8 cellular contexts compared by ENCODE assay signal in the genomic region with DNA sequence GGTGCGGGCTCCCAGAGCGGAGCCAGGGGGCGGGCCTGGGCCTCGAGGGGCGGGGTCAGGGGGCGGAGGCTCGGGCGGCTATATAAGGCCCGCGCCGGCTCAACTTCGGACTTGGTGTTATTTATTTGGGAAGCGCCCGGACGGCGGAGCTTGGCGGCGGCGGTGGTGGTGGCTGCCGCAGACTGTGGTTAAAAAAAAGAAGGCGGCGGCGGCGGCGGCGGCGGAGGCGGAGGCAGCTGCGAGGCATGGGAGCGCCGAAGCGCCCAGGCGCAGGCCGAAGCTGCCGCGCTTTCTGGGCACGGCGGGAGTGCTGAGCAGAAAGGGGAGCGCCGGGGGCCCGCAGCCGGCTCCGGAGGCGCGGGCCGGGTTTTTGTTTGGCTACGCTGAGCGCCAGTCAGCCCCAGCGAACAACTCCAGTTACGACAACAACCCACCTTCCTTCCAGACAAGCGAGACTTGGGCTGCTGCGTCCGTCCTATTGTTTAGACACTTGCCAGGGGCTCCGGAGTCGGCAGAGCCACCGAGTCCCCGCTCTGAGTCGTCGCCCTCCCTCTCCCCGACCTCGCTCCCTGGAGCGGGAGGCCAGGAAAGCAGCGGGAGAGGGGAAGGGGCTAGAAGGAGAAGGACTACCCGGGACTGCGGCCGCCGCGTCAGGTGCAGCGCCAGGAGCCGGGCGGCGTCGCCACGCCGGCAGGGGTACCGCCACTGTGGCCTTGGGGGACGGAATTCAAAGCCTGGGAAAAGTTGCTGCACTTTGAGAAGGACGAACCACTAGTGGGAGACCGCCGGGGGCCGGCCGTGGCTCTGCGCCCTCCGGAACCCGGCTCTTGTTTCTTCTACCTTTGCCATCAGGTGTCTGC. TPM values are rescaled to one million over a fixed set of nuclear protein-coding genes. Genes with fewer than 3 reads are reported as not detected.
DNase-seq lines count a peak whose midpoint lies in the region; ATAC-seq, FAIRE-seq and TF ChIP-seq lines count a peak whose summit lies in the region.

A gene with protein sequence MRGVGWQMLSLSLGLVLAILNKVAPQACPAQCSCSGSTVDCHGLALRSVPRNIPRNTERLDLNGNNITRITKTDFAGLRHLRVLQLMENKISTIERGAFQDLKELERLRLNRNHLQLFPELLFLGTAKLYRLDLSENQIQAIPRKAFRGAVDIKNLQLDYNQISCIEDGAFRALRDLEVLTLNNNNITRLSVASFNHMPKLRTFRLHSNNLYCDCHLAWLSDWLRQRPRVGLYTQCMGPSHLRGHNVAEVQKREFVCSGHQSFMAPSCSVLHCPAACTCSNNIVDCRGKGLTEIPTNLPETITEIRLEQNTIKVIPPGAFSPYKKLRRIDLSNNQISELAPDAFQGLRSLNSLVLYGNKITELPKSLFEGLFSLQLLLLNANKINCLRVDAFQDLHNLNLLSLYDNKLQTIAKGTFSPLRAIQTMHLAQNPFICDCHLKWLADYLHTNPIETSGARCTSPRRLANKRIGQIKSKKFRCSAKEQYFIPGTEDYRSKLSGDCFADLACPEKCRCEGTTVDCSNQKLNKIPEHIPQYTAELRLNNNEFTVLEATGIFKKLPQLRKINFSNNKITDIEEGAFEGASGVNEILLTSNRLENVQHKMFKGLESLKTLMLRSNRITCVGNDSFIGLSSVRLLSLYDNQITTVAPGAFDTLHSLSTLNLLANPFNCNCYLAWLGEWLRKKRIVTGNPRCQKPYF (N-terminal part only) (plus strand): TSS at position 110 of the 860 bp plus-strand sequence. CDS start 1,911 bp downstream, outside the sequence.

- CTCF ChIA-PET in AG04450 (lab: Charles Lee), result interaction anchor here (0.8 to 1.2 kb wide), 3 partner anchors 10 to 19 kb away, joined by 3 to 4 read pairs (median 3); no protein-coding TSS in a partner anchor

- H3K4me3 ChIP-seq in AG04450 (ENCODE audit: low read depth, low read length), result peak within 1 kb of the TSS; percentile 80
- H3K4me3 ChIP-seq in foreskin fibroblast (ENCODE audit: low read depth in 1 of 2, low read length in 2 of 2), result peak within 1 kb of the TSS; percentile 93 to 98
- H3K4me3 ChIP-seq in neural cell (ENCODE audit: low read length), result peak within 1 kb of the TSS; percentile 87

- no peak for TF ChIP-seq EP300 in neural cell (conservative IDR thresholded peaks at IDR 0.05; ENCODE audit: poor library complexity, severe bottlenecking)

- H3K36me3 Mint-ChIP-seq in activated T-cell treated with anti-CD3 and anti-CD28 coated beads, Interleukin-2, amount 50 U/mL, for 4 hours (ENCODE audit: insufficient read depth), result no peaks in the 10 kb centered on the region

- H3K27ac ChIP-seq in AG04450 (ENCODE audit: low read depth, low read length), result peak within 1 kb of the TSS; percentile 21
- peak within 1 kb of the TSS; percentile 21 for H3K27ac ChIP-seq in neural cell (ENCODE audit: low read length)

- H3K27me3 Mint-ChIP-seq in activated T-cell treated with anti-CD3 and anti-CD28 coated beads, Interleukin-2, amount 50 U/mL, for 4 hours (ENCODE audit: low read depth), result peaks cover 51% of the 10 kb centered on the region

- peak within 1 kb of the TSS; percentile 15 for H2AFZ ChIP-seq in neural cell (ENCODE audit: low read depth, low read length)

- ATAC-seq in GM18511 (IDR thresholded peaks at IDR 0.05; ENCODE audit: unreplicated experiment), result peak; percentile 89
- peak; percentile 58 for ATAC-seq in HG02981 (IDR thresholded peaks at IDR 0.05; ENCODE audit: unreplicated experiment)
- ATAC-seq in activated T-cell treated with anti-CD3 and anti-CD28 coated beads, Interleukin-2, amount 50 U/mL, for 4 hours, result peak; percentile 41 to 63

- no peaks in the 10 kb centered on the region for H3K36me3 ChIP-seq in neural cell (ENCODE audit: insufficient read depth, low read length)

- POLR2A ChIA-PET in AG04450 (lab: Yijun Ruan, JAX), result interaction anchor here (0.9 to 1.0 kb wide), 2 partner anchors 14 to 16 kb away, joined by 3 to 4 read pairs; no protein-coding TSS in a partner anchor

- no peaks in the 10 kb centered on the region for H3K9me3 Mint-ChIP-seq in activated T-cell treated with anti-CD3 and anti-CD28 coated beads, Interleukin-2, amount 50 U/mL, for 4 hours

- TF ChIP-seq CTCF in AG04450 (IDR thresholded peaks at IDR 0.05; ENCODE audit: low read depth, low read length) (peak; percentile 13; the same call in 1 of the 2 replicates), foreskin fibroblast (IDR thresholded peaks at IDR 0.05; ENCODE audit: low read depth, low read length) (no peak), neural cell (IDR thresholded peaks at IDR 0.05; ENCODE audit: poor library complexity, severe bottlenecking) (no peak)

- H3K9ac ChIP-seq in neural cell (ENCODE audit: low read length), result peak within 1 kb of the TSS; percentile 71

- FAIRE-seq in GM19239 (lab: Jason Lieb, UNC), result no peak

- peak within 1 kb of the TSS; percentile 45 for H3K4me3 Mint-ChIP-seq in activated T-cell treated with anti-CD3 and anti-CD28 coated beads, Interleukin-2, amount 50 U/mL, for 4 hours

- H3K9me3 ChIP-seq in AG04450 (ENCODE audit: control insufficient read depth, insufficient read depth, low read length) (no peaks in the 10 kb centered on the region), neural cell (ENCODE audit: low read length) (no peaks in the 10 kb centered on the region)

- no peaks in the 10 kb centered on the region for H3K9me2 ChIP-seq in neural cell (ENCODE audit: insufficient read depth, low read length)

- peaks cover 8% of the 10 kb centered on the region for H3K4me1 Mint-ChIP-seq in activated T-cell treated with anti-CD3 and anti-CD28 coated beads, Interleukin-2, amount 50 U/mL, for 4 hours (ENCODE audit: low read depth)

- no peak for TF ChIP-seq RAD21 in neural cell (conservative IDR thresholded peaks at IDR 0.05)

- no peaks in the 10 kb centered on the region for H4K20me1 ChIP-seq in neural cell (ENCODE audit: insufficient read depth)

- H3K79me2 ChIP-seq in neural cell (replicated peaks; ENCODE audit: insufficient read depth, low read length), result peaks cover 39% of the 10 kb centered on the region

- peak within 1 kb of the TSS; percentile 81 for H3K4me2 ChIP-seq in neural cell (ENCODE audit: low read length)

- H3F3A ChIP-seq in neural cell (ENCODE audit: insufficient read depth, low read length, poor library complexity, severe bottlenecking), result no peaks in the 10 kb centered on the region

- DNase-seq in AG04450 (ENCODE audit: low read depth, low spot score) (peak; percentile 52), NCI-H2081 (lab: John Stamatoyannopoulos, UW) (peak; percentile 85 to 88), foreskin fibroblast (peak; percentile 85 to 96), GM19239 (ENCODE audit: insufficient read length, low spot score) (no peak)
- DNase-seq in activated T-cell treated with anti-CD3 and anti-CD28 coated beads, Interleukin-2, amount 50 U/mL, for 4 hours, result no peak

- H3K27me3 ChIP-seq in AG04450 (ENCODE audit: control insufficient read depth, insufficient read depth, low read length) (no peaks in the 10 kb centered on the region), neural cell (ENCODE audit: insufficient read depth, low read depth, low read length) (peaks cover 41% of the 10 kb centered on the region)

TF ChIP-seq in neural cell, 6 proteins besides CTCF, POLR2A, EP300 and RAD21:
- TF ChIP-seq TAF1 (IDR thresholded peaks at IDR 0.05; ENCODE audit: low read depth) (peak; percentile 60), EZH2 (IDR thresholded peaks at IDR 0.05; ENCODE audit: borderline replicate concordance, insufficient read depth, low read length, poor library complexity, severe bottlenecking) (no peak), SMC3 (conservative IDR thresholded peaks at IDR 0.05; ENCODE audit: poor library complexity) (peak; percentile 4), POLR2AphosphoS5 (IDR thresholded peaks at IDR 0.05) (peak; percentile 55), MXI1 (conservative IDR thresholded peaks at IDR 0.05; ENCODE audit: poor library complexity, severe bottlenecking) (peak; percentile 22)
- TF ChIP-seq, protein P1, sequence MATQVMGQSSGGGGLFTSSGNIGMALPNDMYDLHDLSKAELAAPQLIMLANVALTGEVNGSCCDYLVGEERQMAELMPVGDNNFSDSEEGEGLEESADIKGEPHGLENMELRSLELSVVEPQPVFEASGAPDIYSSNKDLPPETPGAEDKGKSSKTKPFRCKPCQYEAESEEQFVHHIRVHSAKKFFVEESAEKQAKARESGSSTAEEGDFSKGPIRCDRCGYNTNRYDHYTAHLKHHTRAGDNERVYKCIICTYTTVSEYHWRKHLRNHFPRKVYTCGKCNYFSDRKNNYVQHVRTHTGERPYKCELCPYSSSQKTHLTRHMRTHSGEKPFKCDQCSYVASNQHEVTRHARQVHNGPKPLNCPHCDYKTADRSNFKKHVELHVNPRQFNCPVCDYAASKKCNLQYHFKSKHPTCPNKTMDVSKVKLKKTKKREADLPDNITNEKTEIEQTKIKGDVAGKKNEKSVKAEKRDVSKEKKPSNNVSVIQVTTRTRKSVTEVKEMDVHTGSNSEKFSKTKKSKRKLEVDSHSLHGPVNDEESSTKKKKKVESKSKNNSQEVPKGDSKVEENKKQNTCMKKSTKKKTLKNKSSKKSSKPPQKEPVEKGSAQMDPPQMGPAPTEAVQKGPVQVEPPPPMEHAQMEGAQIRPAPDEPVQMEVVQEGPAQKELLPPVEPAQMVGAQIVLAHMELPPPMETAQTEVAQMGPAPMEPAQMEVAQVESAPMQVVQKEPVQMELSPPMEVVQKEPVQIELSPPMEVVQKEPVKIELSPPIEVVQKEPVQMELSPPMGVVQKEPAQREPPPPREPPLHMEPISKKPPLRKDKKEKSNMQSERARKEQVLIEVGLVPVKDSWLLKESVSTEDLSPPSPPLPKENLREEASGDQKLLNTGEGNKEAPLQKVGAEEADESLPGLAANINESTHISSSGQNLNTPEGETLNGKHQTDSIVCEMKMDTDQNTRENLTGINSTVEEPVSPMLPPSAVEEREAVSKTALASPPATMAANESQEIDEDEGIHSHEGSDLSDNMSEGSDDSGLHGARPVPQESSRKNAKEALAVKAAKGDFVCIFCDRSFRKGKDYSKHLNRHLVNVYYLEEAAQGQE (IDR thresholded peaks at IDR 0.05; ENCODE audit: borderline replicate concordance), result peak; percentile 56

RNA-seq across cellular contexts. Expression of the gene that starts here (rescaled TPM):
- polyA plus RNA-seq in AG04450 (2011; rRNA removed), result 15.2 and 16.0 TPM in 2 replicates
- 29.8 and 33.5 TPM in 2 replicates for polyA minus RNA-seq in AG04450 (2011; rRNA and poly(A)+ RNA removed)
- total RNA-seq in activated T-cell treated with anti-CD3 and anti-CD28 coated beads, Interleukin-2, amount 50 U/mL, for 4 hours, result under 1 TPM in 1 of 3 donors, not detected in 2; 0.11 TPM
- polyA plus RNA-seq in neural cell, result 26.4 and 29.0 TPM in 2 replicates
- polyA minus RNA-seq in neural cell, result 57.5 and 71.7 TPM in 2 replicates

Comparison
In these comparisons a context has a peak if more than half of its experiments do, and no peak if none do; other contexts are left out.
1. Peak in ATAC-seq in activated T-cell treated with anti-CD3 and anti-CD28 coated beads, Interleukin-2, amount 50 U/mL, for 4 hours; RNA of the gene not detected or under 1 TPM.
2. DNase-seq: peak in AG04450 (single experiment), NCI-H2081 (2 of 2) and foreskin fibroblast (2 of 2); none in activated T-cell treated with anti-CD3 and anti-CD28 coated beads, Interleukin-2, amount 50 U/mL, for 4 hours (single experiment) and GM19239 (single experiment).
3. Peak in every context shown above with its lines, with median percentiles within 50 percentile points of each other: H3K4me3 ChIP-seq and ATAC-seq.